Comparison of ENCODE assay signal across 10 cellular contexts in the genomic region with DNA sequence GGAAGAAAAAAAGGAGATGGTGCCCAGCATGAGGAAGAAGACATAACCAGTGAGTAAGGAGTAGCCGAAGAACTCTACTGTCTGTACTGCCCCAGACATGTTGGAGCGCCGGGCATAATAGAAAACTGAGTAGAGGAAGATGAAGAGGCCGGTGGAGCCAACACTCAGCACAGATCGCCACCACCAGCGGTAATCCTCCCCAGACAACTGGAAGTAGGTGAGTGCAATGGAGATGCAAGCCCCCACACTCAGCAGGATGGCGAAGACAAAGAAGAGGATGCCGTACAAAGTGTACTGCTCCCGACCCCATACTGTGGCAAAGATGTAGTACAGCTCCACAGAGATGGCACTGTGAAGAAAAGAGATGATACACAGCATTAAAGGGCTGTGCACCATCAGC. TPM values are rescaled to one million over a fixed set of nuclear protein-coding genes. Genes with fewer than 3 reads are reported as not detected.
DNase-seq lines count a peak whose midpoint lies in the region; ATAC-seq and TF ChIP-seq lines count a peak whose summit lies in the region.
"Had no signal": no experiment of that assay in that cellular context is flagged by ENCODE, and none has a peak within 500 bp of the region (broad histone marks: within the 10 kb centered on the region; RNA-seq: fewer than 3 reads in every experiment).

No MANE protein-coding gene starts in this region.

- TF ChIP-seq POLR2A in lower leg skin (IDR thresholded peaks at IDR 0.05) = no peak

- peaks cover 37% of the 10 kb centered on the region for H3K4me1 ChIP-seq in CD8-positive, alpha-beta memory T cell (ENCODE audit: insufficient read depth, low read length)
- H3K4me1 ChIP-seq in neuronal stem cell (ENCODE audit: control insufficient read depth in 2 of 2, insufficient read depth in 1 of 2, low read depth in 1 of 2, low read length in 2 of 2) = peaks cover 5 to 7% of the 10 kb centered on the region in 2 donors

- H3K27ac ChIP-seq in CD8-positive, alpha-beta memory T cell (ENCODE audit: low read depth, low read length) = no peak overlapping the region
- H3K27ac ChIP-seq in KOPT-K1 (ENCODE audit: low read depth, low read length, poor library complexity, severe bottlenecking) = peak overlapping the region; percentile 66
- H3K27ac ChIP-seq in neuronal stem cell (replicated peaks; ENCODE audit: low read length) = no peak overlapping the region

- intact Hi-C loops in lower leg skin (cut with DNase I; ENCODE audit: low total_unique reads) = no loop called here

- ATAC-seq in central memory CD8-positive, alpha-beta T cell (replicated peaks; ENCODE audit: extremely low read depth, poor library complexity, severe bottlenecking) = no peak
- ATAC-seq in GM19463 (IDR thresholded peaks at IDR 0.05; ENCODE audit: unreplicated experiment) = no peak

- no peak overlapping the region for H3K23ac ChIP-seq in neuronal stem cell (ENCODE audit: low read depth, low read length, poor library complexity)

- peak overlapping the region in 2 of 7 donors; percentile 94 to 95 for H3K4me3 Mint-ChIP-seq in CD8-positive, alpha-beta memory T cell
- no peak overlapping the region for H3K4me3 Mint-ChIP-seq in central memory CD8-positive, alpha-beta T cell

- peaks cover 0 to 62% (median 8%) of the 10 kb centered on the region in 3 donors for H3K36me3 Mint-ChIP-seq in CD8-positive, alpha-beta memory T cell
- H3K36me3 Mint-ChIP-seq in central memory CD8-positive, alpha-beta T cell (ENCODE audit: insufficient read depth) = peaks cover 16% of the 10 kb centered on the region

- peak overlapping the region; percentile 45 for H2AFZ ChIP-seq in neuronal stem cell (ENCODE audit: low read length)

- no peak for DNase-seq in CD8-positive, alpha-beta memory T cell
- DNase-seq in central memory CD8-positive, alpha-beta T cell (ENCODE audit: low spot score in 2 of 2) = no peak
- no peak for DNase-seq in neuronal stem cell (ENCODE audit: low spot score)
- DNase-seq in lower leg skin (ENCODE audit: low spot score in 2 of 2) = no peak
- DNase-seq in NCI-H82 treated with DMSO at 0.1 percent for 48 hours (lab: John Stamatoyannopoulos, UW; ENCODE audit: unreplicated experiment) = no peak
- no peak for DNase-seq in NCI-H1092 (lab: John Stamatoyannopoulos, UW)

- no peak overlapping the region for H3K9ac ChIP-seq in neuronal stem cell (ENCODE audit: low read depth, low read length, poor library complexity)

- H4K8ac ChIP-seq in neuronal stem cell (ENCODE audit: low read depth, low read length) = no peak overlapping the region

- no peak overlapping the region for H3K18ac ChIP-seq in neuronal stem cell (ENCODE audit: low read length)

- no peaks in the 10 kb centered on the region for H3K9me3 Mint-ChIP-seq in CD8-positive, alpha-beta memory T cell
- no peaks in the 10 kb centered on the region for H3K9me3 Mint-ChIP-seq in central memory CD8-positive, alpha-beta T cell

- H4K91ac ChIP-seq in neuronal stem cell (ENCODE audit: low read depth, low read length, poor library complexity) = no peak overlapping the region

- no peak overlapping the region for H3K14ac ChIP-seq in neuronal stem cell (ENCODE audit: low read length)

- no peak overlapping the region for H2AK5ac ChIP-seq in neuronal stem cell (ENCODE audit: low read depth, low read length)

- H3K4me2 ChIP-seq in neuronal stem cell (ENCODE audit: insufficient read depth, low read length, poor library complexity, severe bottlenecking) = no peak overlapping the region

- H3K36me3 ChIP-seq in CD8-positive, alpha-beta memory T cell (ENCODE audit: insufficient read depth, low read length) = peaks cover 41% of the 10 kb centered on the region
- peaks cover 67% of the 10 kb centered on the region for H3K36me3 ChIP-seq in KOPT-K1 (ENCODE audit: insufficient read depth, low read length)
- peaks cover 48 to 72% of the 10 kb centered on the region in 2 donors for H3K36me3 ChIP-seq in neuronal stem cell (replicated peaks in 1 of 2; ENCODE audit: control insufficient read depth in 2 of 2, insufficient read depth in 2 of 2, low read length in 2 of 2)

- TF ChIP-seq CTCF in lower leg skin (IDR thresholded peaks at IDR 0.05) = no peak

- no peaks in the 10 kb centered on the region for H3K27me3 ChIP-seq in CD8-positive, alpha-beta memory T cell (ENCODE audit: insufficient read depth, low read length, poor library complexity, severe bottlenecking)
- H3K27me3 ChIP-seq in neuronal stem cell (ENCODE audit: control insufficient read depth in 3 of 3, insufficient read depth in 3 of 3, low read depth in 1 of 3, low read length in 3 of 3) = no peaks in the 10 kb centered on the region
- H3K27me3 ChIP-seq: adrenal gland had no signal

- H2BK12ac ChIP-seq in neuronal stem cell (ENCODE audit: low read length) = no peak overlapping the region

- H3K79me1 ChIP-seq in neuronal stem cell (ENCODE audit: low read depth, low read length) = peaks cover 9% of the 10 kb centered on the region

- CTCF ChIA-PET in CD8-positive, alpha-beta memory T cell (lab: Charles Lee) = interaction anchor here (1.0 to 5.2 kb wide), 13 partner anchors 17 to 242 kb away, joined by 3 to 36 read pairs (median 6); partner anchors contain the start of genes CHMP4A, CIDEB, DCAF11 and IRF9

- H3K4me1 Mint-ChIP-seq in CD8-positive, alpha-beta memory T cell = peaks cover 31 to 62% (median 50%) of the 10 kb centered on the region in 3 donors
- H3K4me1 Mint-ChIP-seq in central memory CD8-positive, alpha-beta T cell = peaks cover 45% of the 10 kb centered on the region

- H3K4me3 ChIP-seq in CD8-positive, alpha-beta memory T cell (ENCODE audit: low read length) = no peak overlapping the region
- no peak overlapping the region for H3K4me3 ChIP-seq in neuronal stem cell (ENCODE audit: low read length in 2 of 2)
- no peak overlapping the region for H3K4me3 ChIP-seq in lower leg skin (ENCODE audit: low read depth, poor library complexity, severe bottlenecking)

- no peak overlapping the region for H3K4ac ChIP-seq in neuronal stem cell (ENCODE audit: low read length)

- no peak overlapping the region for H2BK120ac ChIP-seq in neuronal stem cell (ENCODE audit: low read depth, low read length)

- no CpG with 5 or more reads among the region's 9 CpGs for WGBS in neuronal stem cell (ENCODE audit: extremely low coverage in 2 of 2, insufficient read length in 2 of 2, insufficient replicate concordance in 1 of 2), 2 donors
- WGBS in lower leg skin, 2 donors = 91 to 94% methylated on average over 9 of the region's 9 CpGs

- no peaks in the 10 kb centered on the region for H3K9me3 ChIP-seq in CD8-positive, alpha-beta memory T cell (ENCODE audit: low read length)
- H3K9me3 ChIP-seq in KOPT-K1 (ENCODE audit: insufficient read depth, low read length, poor library complexity, severe bottlenecking) = no peaks in the 10 kb centered on the region
- no peaks in the 10 kb centered on the region for H3K9me3 ChIP-seq in neuronal stem cell (replicated peaks in 1 of 2; ENCODE audit: control insufficient read depth in 2 of 2, insufficient read depth in 1 of 2, low read depth in 1 of 2, low read length in 2 of 2)
- H3K9me3 ChIP-seq: adrenal gland had no signal

- peak overlapping the region; percentile 44 to 99 (median 96) for H3K27ac Mint-ChIP-seq in CD8-positive, alpha-beta memory T cell
- peak overlapping the region; percentile 90 for H3K27ac Mint-ChIP-seq in central memory CD8-positive, alpha-beta T cell (ENCODE audit: low read depth)

- POLR2A ChIA-PET in CD8-positive, alpha-beta memory T cell (lab: Charles Lee) = interaction anchor here (1.3 to 2.0 kb wide), 7 partner anchors 23 to 54 kb away, joined by 3 to 16 read pairs (median 4); partner anchors contain the start of genes CHMP4A, IRF9, MDP1 and PSME1

- no peak overlapping the region for H2BK15ac ChIP-seq in neuronal stem cell (ENCODE audit: low read length)

- no peaks in the 10 kb centered on the region for H3K27me3 Mint-ChIP-seq in CD8-positive, alpha-beta memory T cell
- H3K27me3 Mint-ChIP-seq in central memory CD8-positive, alpha-beta T cell = no peaks in the 10 kb centered on the region

- H2BK5ac ChIP-seq in neuronal stem cell (ENCODE audit: low read length) = no peak overlapping the region

RNA-seq across cellular contexts. Expression of gene IPO4, which starts 0.8 kb away (rescaled TPM):
- total RNA-seq in CD8-positive, alpha-beta memory T cell = 100 to 1,000 TPM; 164 to 172 TPM
- polyA plus RNA-seq in CD8-positive, alpha-beta memory T cell = 20.9 TPM
- 17.5 TPM for polyA plus RNA-seq in neuronal stem cell (2013, experiment 1 of 2)
- 17.9 TPM for polyA plus RNA-seq in neuronal stem cell (2013, experiment 2 of 2)
- total RNA-seq in lower leg skin = 10 to 100 TPM; 25.1 to 40.0 (median 32.6) TPM

RNA-seq across cellular contexts. Expression of gene TM9SF1, which starts 5.8 kb away (rescaled TPM):
- 10 to 100 TPM; 31.3 to 34.0 TPM for total RNA-seq in CD8-positive, alpha-beta memory T cell
- 30.0 TPM for polyA plus RNA-seq in CD8-positive, alpha-beta memory T cell
- polyA plus RNA-seq in neuronal stem cell (2013, experiment 1 of 2) = 20.4 TPM
- 19.4 TPM for polyA plus RNA-seq in neuronal stem cell (2013, experiment 2 of 2)
- 10 to 100 TPM; 44.6 to 64.4 (median 52.9) TPM for total RNA-seq in lower leg skin

RNA-seq across cellular contexts. Expression of gene TSSK4, which starts 16.0 kb away (rescaled TPM):
- under 1 TPM; 0.26 to 0.44 TPM for total RNA-seq in CD8-positive, alpha-beta memory T cell
- 1.2 TPM for polyA plus RNA-seq in CD8-positive, alpha-beta memory T cell
- polyA plus RNA-seq in neuronal stem cell (2013, experiment 1 of 2) = 0.06 TPM
- 0.07 TPM for polyA plus RNA-seq in neuronal stem cell (2013, experiment 2 of 2)
- total RNA-seq in lower leg skin = not detected
- total RNA-seq: M059J had no signal

RNA-seq across cellular contexts. Expression of gene REC8, which starts 17.6 kb away (rescaled TPM):
- 10 to 100 TPM; 24.5 to 26.7 TPM for total RNA-seq in CD8-positive, alpha-beta memory T cell
- 10.0 TPM for polyA plus RNA-seq in CD8-positive, alpha-beta memory T cell
- 82.2 TPM for polyA plus RNA-seq in neuronal stem cell (2013, experiment 1 of 2)
- polyA plus RNA-seq in neuronal stem cell (2013, experiment 2 of 2) = 80.0 TPM
- 1 to 10 TPM; 1.2 to 7.1 (median 2.4) TPM for total RNA-seq in lower leg skin

RNA-seq across cellular contexts. Expression of gene CHMP4A, which starts 23.8 kb away (rescaled TPM):
- 10 to 100 TPM; 86.4 to 87.6 TPM for total RNA-seq in CD8-positive, alpha-beta memory T cell
- 159 TPM for polyA plus RNA-seq in CD8-positive, alpha-beta memory T cell
- 23.5 TPM for polyA plus RNA-seq in neuronal stem cell (2013, experiment 1 of 2)
- polyA plus RNA-seq in neuronal stem cell (2013, experiment 2 of 2) = 23.9 TPM
- total RNA-seq in lower leg skin = 10 to 100 TPM; 50.3 to 99.6 (median 68.1) TPM

Comparison
In these comparisons a context has a peak if more than half of its experiments do, and no peak if none do; other contexts are left out.
1. RNA of gene IPO4, which starts 0.8 kb away (total RNA-seq): 164 to 172 TPM in CD8-positive, alpha-beta memory T cell; 25.1 to 40.0 TPM in lower leg skin; every median in the first group is over 4 times any median in the second.